Comparison of ENCODE assay signal across 1 cellular context in the genomic region with DNA sequence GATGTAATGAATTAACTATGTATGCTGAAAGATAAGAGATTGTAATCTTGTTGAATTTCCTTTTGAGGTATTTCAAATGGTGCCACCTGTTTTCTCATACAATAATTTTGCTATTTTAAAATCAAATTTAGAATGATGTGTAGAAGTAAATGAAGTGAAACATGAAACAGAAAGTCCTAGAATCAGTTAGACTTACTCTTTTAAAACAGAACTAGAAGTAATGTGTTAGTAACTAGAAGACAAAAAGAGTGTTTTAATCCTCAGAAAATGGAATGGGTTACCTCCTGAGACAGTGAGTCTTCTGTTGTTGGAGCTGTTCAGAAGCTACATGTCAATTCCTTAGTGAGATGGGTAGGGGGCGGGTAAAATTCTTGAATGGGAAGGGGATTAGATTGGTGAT.
TF ChIP-seq lines count a peak whose summit lies in the region.

No MANE protein-coding gene starts in this region.

TF ChIP-seq in GM12878, 131 proteins besides CTCF, POLR2A, EP300 and RAD21:
- TF ChIP-seq CREM (IDR thresholded peaks at IDR 0.05; ENCODE audit: low read depth) (no peak), NFXL1 (IDR thresholded peaks at IDR 0.05; ENCODE audit: borderline replicate concordance) (no peak), LARP7 (IDR thresholded peaks at IDR 0.05) (no peak)
